Comparison of ENCODE assay signal across 9 cellular contexts in genomic region chr6:146770965-146771735, GRCh38.
DNase-seq lines count a peak whose midpoint lies in the region; ATAC-seq, FAIRE-seq and TF ChIP-seq lines count a peak whose summit lies in the region.
"Had no signal": no experiment of that assay in that cellular context is flagged by ENCODE, and none has a peak within 500 bp of the region (broad histone marks: within the 10 kb centered on the region; RNA-seq: fewer than 3 reads in every experiment).

No MANE protein-coding gene starts in this region.

- H3K27ac Mint-ChIP-seq in activated naive CD4-positive, alpha-beta T cell treated with anti-CD3 and anti-CD28 coated beads, Interleukin-2, amount 50 U/mL, for 72 hours: peak overlapping the region in 1 of 2 donors; percentile 28

- no peaks in the 10 kb centered on the region for H3K79me2 ChIP-seq in osteoblast (ENCODE audit: insufficient read depth, low read length)

- no peak for FAIRE-seq in GM12891 (lab: Jason Lieb, UNC)
- FAIRE-seq: TTC549 had no signal

- peak overlapping the region in 1 of 4 donors; percentile 45 for H3K27ac ChIP-seq in Peyer's patch
- no peak overlapping the region for H3K27ac ChIP-seq in osteoblast (ENCODE audit: low read depth, low read length)

- H3K4me2 ChIP-seq in osteoblast (ENCODE audit: insufficient read depth, low read length): no peak overlapping the region

- TF ChIP-seq POLR2A in Peyer's patch (IDR thresholded peaks at IDR 0.05): no peak
- TF ChIP-seq POLR2A in GM12891 (IDR thresholded peaks at IDR 0.05; ENCODE audit: low read depth, low read length): no peak

- DNase-seq in Peyer's patch (peak in 2 of 3 donors; percentile 17 to 59), omental fat pad (ENCODE audit: low spot score) (no peak), osteoblast (ENCODE audit: insufficient read length, low spot score, missing footprints) (no peak), cerebellum (ENCODE audit: low spot score) (no peak), NCI-H1417 (lab: John Stamatoyannopoulos, UW) (no peak), GM12891 (ENCODE audit: insufficient read length, low spot score) (no peak)
- DNase-seq in activated naive CD4-positive, alpha-beta T cell treated with anti-CD3 and anti-CD28 coated beads, Interleukin-2, amount 50 U/mL, for 72 hours (ENCODE audit: low spot score in 2 of 2): peak; percentile 17 to 54

- TF ChIP-seq CTCF in Peyer's patch (IDR thresholded peaks at IDR 0.05) (no peak), omental fat pad (IDR thresholded peaks at IDR 0.05) (no peak), osteoblast (IDR thresholded peaks at IDR 0.05; ENCODE audit: extremely low read depth, low read depth, low read length) (no peak)

- H3K9me3 ChIP-seq in Peyer's patch (no peaks in the 10 kb centered on the region), osteoblast (ENCODE audit: low read depth, low read length) (no peaks in the 10 kb centered on the region)

- peak; percentile 59 for ATAC-seq in GM18511 (IDR thresholded peaks at IDR 0.05; ENCODE audit: unreplicated experiment)
- ATAC-seq in activated naive CD4-positive, alpha-beta T cell treated with anti-CD3 and anti-CD28 coated beads, Interleukin-2, amount 50 U/mL, for 72 hours: peak; percentile 64 to 74
- peak; percentile 57 for ATAC-seq in omental fat pad (ENCODE audit: low FRiP score)

- H3K36me3 Mint-ChIP-seq in activated naive CD4-positive, alpha-beta T cell treated with anti-CD3 and anti-CD28 coated beads, Interleukin-2, amount 50 U/mL, for 72 hours: no peaks in the 10 kb centered on the region

- H3K36me3 ChIP-seq in Peyer's patch: no peaks in the 10 kb centered on the region
- H3K36me3 ChIP-seq in osteoblast (ENCODE audit: insufficient read depth, low read length): no peaks in the 10 kb centered on the region

- no peak overlapping the region for H2AFZ ChIP-seq in osteoblast (ENCODE audit: low read length)

- peak overlapping the region in 1 of 4 donors; percentile 15 for H3K4me3 ChIP-seq in Peyer's patch
- no peak overlapping the region for H3K4me3 ChIP-seq in osteoblast (ENCODE audit: insufficient read depth, low read length)

- H3K4me1 ChIP-seq in Peyer's patch (no peaks in the 10 kb centered on the region), osteoblast (ENCODE audit: insufficient read depth, low read length) (no peaks in the 10 kb centered on the region)

- H3K9me3 Mint-ChIP-seq in activated naive CD4-positive, alpha-beta T cell treated with anti-CD3 and anti-CD28 coated beads, Interleukin-2, amount 50 U/mL, for 72 hours: no peaks in the 10 kb centered on the region

- H4K20me1 ChIP-seq in osteoblast (ENCODE audit: insufficient read depth, low read length): no peaks in the 10 kb centered on the region

- H3K27me3 ChIP-seq in Peyer's patch: no peaks in the 10 kb centered on the region
- no peaks in the 10 kb centered on the region for H3K27me3 ChIP-seq in osteoblast (ENCODE audit: insufficient read depth, low read length)

TF ChIP-seq in GM12891, 5 proteins besides CTCF, POLR2A, EP300 and RAD21:
- TF ChIP-seq SPI1 (IDR thresholded peaks at IDR 0.05; ENCODE audit: low read depth, low read length) (no peak), POLR2AphosphoS5 (IDR thresholded peaks at IDR 0.05; ENCODE audit: low read depth, low read length) (no peak), POU2F2 (IDR thresholded peaks at IDR 0.05; ENCODE audit: low read depth, low read length) (no peak), PAX5 (IDR thresholded peaks at IDR 0.05; ENCODE audit: insufficient read depth, low read length, severe bottlenecking) (no peak), TAF1 (IDR thresholded peaks at IDR 0.05; ENCODE audit: low read depth, low read length) (no peak)

Comparison
In these comparisons a context has a peak if more than half of its experiments do, and no peak if none do; other contexts are left out.
1. DNase-seq: peak in Peyer's patch (2 of 3) and activated naive CD4-positive, alpha-beta T cell treated with anti-CD3 and anti-CD28 coated beads, Interleukin-2, amount 50 U/mL, for 72 hours (2 of 2); none in omental fat pad (single experiment), osteoblast (single experiment), cerebellum (single experiment), NCI-H1417 (0 of 3) and GM12891 (single experiment).
2. Peak in every context shown above with its lines, with median percentiles within 50 percentile points of each other: ATAC-seq.